In the genomic region with DNA sequence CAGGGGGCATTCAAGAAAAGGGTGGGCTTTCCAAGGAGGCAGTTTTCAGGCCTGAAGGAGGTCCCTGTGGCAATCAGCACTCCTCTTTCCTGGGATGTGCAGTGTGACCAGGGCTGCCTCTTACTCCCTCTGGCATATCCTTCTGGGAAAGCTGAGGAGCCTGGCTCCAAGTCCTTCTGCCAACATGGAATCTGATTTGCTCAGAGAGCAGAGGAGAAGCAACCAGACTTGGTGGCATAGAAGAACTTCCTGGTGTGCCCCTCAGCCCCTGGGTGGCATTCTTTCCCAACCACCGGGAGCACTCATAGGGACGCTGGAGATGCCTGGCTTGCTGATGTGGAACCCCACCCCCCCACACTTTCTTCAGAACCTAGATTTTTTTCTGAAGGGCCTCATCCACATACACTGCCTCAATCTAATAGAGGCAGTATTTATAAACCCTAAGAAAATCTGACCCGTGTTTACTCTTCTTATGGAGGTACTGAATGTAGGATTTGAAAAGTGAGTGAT, we compare ENCODE assay signal across 16 cellular contexts.
A peak's percentile ranks its signal among the peaks of the same experiment; 100 is the strongest.
DNase-seq lines count a peak whose midpoint lies in the region; ATAC-seq and TF ChIP-seq lines count a peak whose summit lies in the region.
"Had no signal": no experiment of that assay in that cellular context is flagged by ENCODE, and none has a peak within 500 bp of the region (broad histone marks: within the 10 kb centered on the region; RNA-seq: fewer than 3 reads in every experiment).

No MANE protein-coding gene starts in this region.

- TF ChIP-seq CTCF in lower lobe of right lung (IDR thresholded peaks at IDR 0.05) (no peak), upper lobe of left lung (IDR thresholded peaks at IDR 0.05) (no peak)

- no peak for ATAC-seq in lower lobe of right lung
- no peak for ATAC-seq in upper lobe of left lung (ENCODE audit: low FRiP score in 2 of 2)
- ATAC-seq: Panc1 had no signal

- no peaks in the 10 kb centered on the region for H3K9me3 Mint-ChIP-seq in activated naive CD4-positive, alpha-beta T cell treated with anti-CD3 and anti-CD28 coated beads, Interleukin-2, amount 50 U/mL, for 24 hours
- H3K9me3 Mint-ChIP-seq in activated naive CD8-positive, alpha-beta T cell (ENCODE audit: low read depth): no peaks in the 10 kb centered on the region
- H3K9me3 Mint-ChIP-seq: endodermal cell had no signal

- H3K27me3 ChIP-seq in lower lobe of right lung (ENCODE audit: low read depth) (no peaks in the 10 kb centered on the region), upper lobe of left lung (no peaks in the 10 kb centered on the region)
- H3K27me3 ChIP-seq: adrenal gland had no signal

- H3K27ac ChIP-seq in lower lobe of right lung (peak overlapping the region; percentile 33), upper lobe of left lung (peak overlapping the region in 3 of 4 donors; percentile 5 to 75 (median 55))
- H3K27ac ChIP-seq: adrenal gland, VCaP had no signal

- H3K36me3 Mint-ChIP-seq in activated naive CD4-positive, alpha-beta T cell treated with anti-CD3 and anti-CD28 coated beads, Interleukin-2, amount 50 U/mL, for 24 hours: peaks cover 39% of the 10 kb centered on the region
- H3K36me3 Mint-ChIP-seq in activated naive CD8-positive, alpha-beta T cell: peaks cover 25% of the 10 kb centered on the region

- no peak for TF ChIP-seq EP300 in upper lobe of left lung (IDR thresholded peaks at IDR 0.05)

- TF ChIP-seq POLR2A in upper lobe of left lung (IDR thresholded peaks at IDR 0.05): no peak

- H3K9me3 ChIP-seq in lower lobe of right lung (no peaks in the 10 kb centered on the region), upper lobe of left lung (no peaks in the 10 kb centered on the region)
- H3K9me3 ChIP-seq: adrenal gland had no signal

- peak overlapping the region; percentile 96 for H3K27ac Mint-ChIP-seq in activated naive CD4-positive, alpha-beta T cell treated with anti-CD3 and anti-CD28 coated beads, Interleukin-2, amount 50 U/mL, for 24 hours
- peak overlapping the region; percentile 91 for H3K27ac Mint-ChIP-seq in activated naive CD8-positive, alpha-beta T cell
- H3K27ac Mint-ChIP-seq: endodermal cell had no signal

- peaks cover 76% of the 10 kb centered on the region for H3K4me1 Mint-ChIP-seq in activated naive CD4-positive, alpha-beta T cell treated with anti-CD3 and anti-CD28 coated beads, Interleukin-2, amount 50 U/mL, for 24 hours
- H3K4me1 Mint-ChIP-seq in activated naive CD8-positive, alpha-beta T cell (ENCODE audit: low read depth): peaks cover 73% of the 10 kb centered on the region

- intact Hi-C loops in lower lobe of right lung (cut with DNase I): loop anchor here (5.0 kb wide), 1 partner anchor 284 kb away; no protein-coding TSS in a partner anchor

- WGBS in upper lobe of left lung, 2 donors: 84 to 92% methylated on average over 3 of the region's 3 CpGs

- H3K4me1 ChIP-seq in lower lobe of right lung (peaks cover 28% of the 10 kb centered on the region), upper lobe of left lung (peaks cover 7 to 29% (median 27%) of the 10 kb centered on the region in 4 donors)

- H3K4me3 ChIP-seq in lower lobe of right lung: no peak overlapping the region
- H3K4me3 ChIP-seq in upper lobe of left lung: no peak overlapping the region
- H3K4me3 ChIP-seq: adrenal gland had no signal

- H3K27me3 Mint-ChIP-seq in activated naive CD4-positive, alpha-beta T cell treated with anti-CD3 and anti-CD28 coated beads, Interleukin-2, amount 50 U/mL, for 24 hours: no peaks in the 10 kb centered on the region
- H3K27me3 Mint-ChIP-seq in activated naive CD8-positive, alpha-beta T cell: no peaks in the 10 kb centered on the region

- H3K36me3 ChIP-seq in lower lobe of right lung (peaks cover 33% of the 10 kb centered on the region), upper lobe of left lung (peaks cover 0 to 32% (median 2%) of the 10 kb centered on the region in 4 donors)
- H3K36me3 ChIP-seq: adrenal gland had no signal

- H3K4me3 Mint-ChIP-seq in activated naive CD4-positive, alpha-beta T cell treated with anti-CD3 and anti-CD28 coated beads, Interleukin-2, amount 50 U/mL, for 24 hours: no peak overlapping the region
- H3K4me3 Mint-ChIP-seq in activated naive CD8-positive, alpha-beta T cell: no peak overlapping the region
- H3K4me3 Mint-ChIP-seq: endodermal cell had no signal

- no peak for DNase-seq in activated naive CD4-positive, alpha-beta T cell treated with Interleukin-2 at 50 U/mL for 16 hours
- no peak for DNase-seq in lower lobe of right lung
- no peak for DNase-seq in upper lobe of left lung
- no peak for DNase-seq in EL
- DNase-seq in COLO829 (ENCODE audit: low spot score): no peak
- no peak for DNase-seq in stimulated activated CD8-positive, alpha-beta memory T cell treated with anti-CD3 and anti-CD28 coated beads, Interleukin-4, amount 100 ng/mL, for 48 hours
- DNase-seq: adrenal gland, endodermal cell, left ventricle myocardium superior, NCI-H1105 treated with DMSO at 0.1 percent for 48 hours, NCI-H2171 treated with DMSO at 0.1 percent for 48 hours, SW 1271 had no signal
